18 cellular contexts compared by ENCODE assay signal in genomic region chr14:22508150-22508457, GRCh38.
A peak's percentile ranks its signal among the peaks of the same experiment; 100 is the strongest.
DNase-seq lines count a peak whose midpoint lies in the region; ATAC-seq and TF ChIP-seq lines count a peak whose summit lies in the region.
"Had no signal": no experiment of that assay in that cellular context is flagged by ENCODE, and none has a peak within 500 bp of the region (broad histone marks: within the 10 kb centered on the region; RNA-seq: fewer than 3 reads in every experiment).

No MANE protein-coding gene starts in this region.

- 0 out of 2 replicates have a peak, but pooled peaks cover 5% of the 10 kb centered on the region for H3F3A ChIP-seq in OCI-LY1 (ENCODE audit: insufficient read depth, low read length)

- H3K27me3 ChIP-seq in OCI-LY1 (ENCODE audit: insufficient read depth, low read length): no peaks in the 10 kb centered on the region
- H3K27me3 ChIP-seq: brain microvascular endothelial cell, upper lobe of left lung had no signal

- no peaks in the 10 kb centered on the region for H3K27me3 Mint-ChIP-seq in activated T-cell treated with anti-CD3 and anti-CD28 coated beads, Interleukin-2, amount 50 U/mL, for 24 hours
- no peaks in the 10 kb centered on the region for H3K27me3 Mint-ChIP-seq in activated naive CD8-positive, alpha-beta T cell treated with anti-CD3 and anti-CD28 coated beads, Interleukin-2, amount 50 U/mL, for 24 hours
- H3K27me3 Mint-ChIP-seq in stimulated activated naive B cell treated with anti-CD40 and anti-IgM and Interleukin-4, amounts not matched to agents 10 μg/mL and 1 μg/mL and 100 μg/mL, for 72 hours: no peaks in the 10 kb centered on the region

- H3K9me3 Mint-ChIP-seq in activated T-cell treated with anti-CD3 and anti-CD28 coated beads, Interleukin-2, amount 50 U/mL, for 24 hours: no peaks in the 10 kb centered on the region
- H3K9me3 Mint-ChIP-seq in activated naive CD8-positive, alpha-beta T cell treated with anti-CD3 and anti-CD28 coated beads, Interleukin-2, amount 50 U/mL, for 24 hours: no peaks in the 10 kb centered on the region
- no peaks in the 10 kb centered on the region for H3K9me3 Mint-ChIP-seq in stimulated activated naive B cell treated with anti-CD40 and anti-IgM and Interleukin-4, amounts not matched to agents 10 μg/mL and 1 μg/mL and 100 μg/mL, for 72 hours

- no peak for ATAC-seq in activated naive CD8-positive, alpha-beta T cell treated with anti-CD3 and anti-CD28 coated beads, Interleukin-2, amount 50 U/mL, for 24 hours
- ATAC-seq in stimulated activated naive B cell treated with anti-CD40 and anti-IgM and Interleukin-4, amounts not matched to agents 10 μg/mL and 1 μg/mL and 100 μg/mL, for 72 hours (replicated peaks): peak; percentile 47 to 52
- no peak for ATAC-seq in sciatic nerve

- no peaks in the 10 kb centered on the region for H3K9me2 ChIP-seq in OCI-LY1 (ENCODE audit: low read depth, low read length)

- peaks cover 93% of the 10 kb centered on the region for H3K4me1 ChIP-seq in OCI-LY1 (ENCODE audit: insufficient read depth, low read length, severe bottlenecking)
- H3K4me1 ChIP-seq: upper lobe of left lung had no signal

- peak overlapping the region; percentile 97 for H3K27ac ChIP-seq in OCI-LY1 (ENCODE audit: low read depth, low read length, poor library complexity, severe bottlenecking)
- H3K27ac ChIP-seq: brain microvascular endothelial cell, upper lobe of left lung had no signal

- peak overlapping the region; percentile 73 for H3K4me2 ChIP-seq in OCI-LY1 (ENCODE audit: low read length)

- no peaks in the 10 kb centered on the region for H4K20me1 ChIP-seq in OCI-LY1 (ENCODE audit: insufficient read depth, low read length)

- no peak overlapping the region for H2AFZ ChIP-seq in OCI-LY1 (ENCODE audit: low read length)

- intact Hi-C loops in sciatic nerve (cut with DNase I): no loop called here

- H3K4me3 Mint-ChIP-seq in activated T-cell treated with anti-CD3 and anti-CD28 coated beads, Interleukin-2, amount 50 U/mL, for 24 hours: peak overlapping the region; percentile 86
- peak overlapping the region; percentile 86 for H3K4me3 Mint-ChIP-seq in activated naive CD8-positive, alpha-beta T cell treated with anti-CD3 and anti-CD28 coated beads, Interleukin-2, amount 50 U/mL, for 24 hours
- H3K4me3 Mint-ChIP-seq in stimulated activated naive B cell treated with anti-CD40 and anti-IgM and Interleukin-4, amounts not matched to agents 10 μg/mL and 1 μg/mL and 100 μg/mL, for 72 hours: peak overlapping the region; percentile 21 to 53

- H3K36me3 Mint-ChIP-seq in activated T-cell treated with anti-CD3 and anti-CD28 coated beads, Interleukin-2, amount 50 U/mL, for 24 hours (ENCODE audit: low read depth): peaks cover 94% of the 10 kb centered on the region
- peaks cover 92% of the 10 kb centered on the region for H3K36me3 Mint-ChIP-seq in activated naive CD8-positive, alpha-beta T cell treated with anti-CD3 and anti-CD28 coated beads, Interleukin-2, amount 50 U/mL, for 24 hours (ENCODE audit: low read depth)
- H3K36me3 Mint-ChIP-seq in stimulated activated naive B cell treated with anti-CD40 and anti-IgM and Interleukin-4, amounts not matched to agents 10 μg/mL and 1 μg/mL and 100 μg/mL, for 72 hours: peaks cover 10 to 11% of the 10 kb centered on the region in 2 donors

- peaks cover 10% of the 10 kb centered on the region for H3K79me2 ChIP-seq in OCI-LY1 (ENCODE audit: insufficient read depth, low read length)

- peak overlapping the region; percentile 99 for H3K27ac Mint-ChIP-seq in activated T-cell treated with anti-CD3 and anti-CD28 coated beads, Interleukin-2, amount 50 U/mL, for 24 hours
- peak overlapping the region; percentile 99 for H3K27ac Mint-ChIP-seq in activated naive CD8-positive, alpha-beta T cell treated with anti-CD3 and anti-CD28 coated beads, Interleukin-2, amount 50 U/mL, for 24 hours
- peak overlapping the region; percentile 92 for H3K27ac Mint-ChIP-seq in stimulated activated naive B cell treated with anti-CD40 and anti-IgM and Interleukin-4, amounts not matched to agents 10 μg/mL and 1 μg/mL and 100 μg/mL, for 72 hours

- H3K36me3 ChIP-seq in OCI-LY1 (ENCODE audit: insufficient read depth, low read length): 0 out of 2 replicates have a peak, but pooled peaks cover 5% of the 10 kb centered on the region
- H3K36me3 ChIP-seq: brain microvascular endothelial cell, upper lobe of left lung had no signal

- peak overlapping the region; percentile 49 for H3K4me3 ChIP-seq in OCI-LY1 (ENCODE audit: low read depth, low read length, poor library complexity, severe bottlenecking)
- H3K4me3 ChIP-seq: upper lobe of left lung had no signal

- peak overlapping the region; percentile 85 for H3K9ac ChIP-seq in OCI-LY1 (ENCODE audit: low read length)

- H3K4me1 Mint-ChIP-seq in activated T-cell treated with anti-CD3 and anti-CD28 coated beads, Interleukin-2, amount 50 U/mL, for 24 hours (ENCODE audit: low read depth): peaks cover 69% of the 10 kb centered on the region
- H3K4me1 Mint-ChIP-seq in activated naive CD8-positive, alpha-beta T cell treated with anti-CD3 and anti-CD28 coated beads, Interleukin-2, amount 50 U/mL, for 24 hours: peaks cover 77% of the 10 kb centered on the region
- H3K4me1 Mint-ChIP-seq in stimulated activated naive B cell treated with anti-CD40 and anti-IgM and Interleukin-4, amounts not matched to agents 10 μg/mL and 1 μg/mL and 100 μg/mL, for 72 hours: peaks cover 47 to 91% of the 10 kb centered on the region in 2 donors

- no peaks in the 10 kb centered on the region for H3K9me3 ChIP-seq in OCI-LY1 (ENCODE audit: low read length)
- H3K9me3 ChIP-seq: upper lobe of left lung had no signal

- no peak for DNase-seq in activated T-cell treated with anti-CD3 and anti-CD28 coated beads, Interleukin-2, amount 50 U/mL, for 24 hours
- DNase-seq in activated T-cell treated with anti-CD3 and anti-CD28 coated beads for 4 hours (no peak), NOMO-1 treated with DMSO at 0.1 percent for 48 hours (lab: John Stamatoyannopoulos, UW; ENCODE audit: unreplicated experiment) (no peak), hepatic stellate cell (ENCODE audit: low spot score) (no peak), sciatic nerve (ENCODE audit: low spot score) (no peak)
- no peak for DNase-seq in activated naive CD8-positive, alpha-beta T cell treated with anti-CD3 and anti-CD28 coated beads, Interleukin-2, amount 50 U/mL, for 24 hours
- no peak for DNase-seq in stimulated activated naive B cell treated with anti-CD40 and anti-IgM and Interleukin-4, amounts not matched to agents 10 μg/mL and 1 μg/mL and 100 μg/mL, for 72 hours
- DNase-seq: activated gamma-delta T cell, brain microvascular endothelial cell, Calu3, KG1, NCI-H1105, NCI-H2171 treated with DMSO at 0.1 percent for 48 hours, posterior cingulate gyrus, small intestine, T-helper 9 cell, upper lobe of left lung had no signal

- TF ChIP-seq CTCF in OCI-LY1 (IDR thresholded peaks at IDR 0.05; ENCODE audit: low read length): no peak

Comparison
In these comparisons a context has a peak if more than half of its experiments do, and no peak if none do; other contexts are left out.
1. ATAC-seq: peak in stimulated activated naive B cell treated with anti-CD40 and anti-IgM and Interleukin-4, amounts not matched to agents 10 μg/mL and 1 μg/mL and 100 μg/mL, for 72 hours (2 of 2); none in activated naive CD8-positive, alpha-beta T cell treated with anti-CD3 and anti-CD28 coated beads, Interleukin-2, amount 50 U/mL, for 24 hours (single experiment) and sciatic nerve (single experiment).
2. Peak in every context shown above with its lines, with median percentiles within 50 percentile points of each other: H3K27ac Mint-ChIP-seq and H3K4me3 Mint-ChIP-seq.